Comparison of ENCODE assay signal across 1 cellular context in the genomic region with DNA sequence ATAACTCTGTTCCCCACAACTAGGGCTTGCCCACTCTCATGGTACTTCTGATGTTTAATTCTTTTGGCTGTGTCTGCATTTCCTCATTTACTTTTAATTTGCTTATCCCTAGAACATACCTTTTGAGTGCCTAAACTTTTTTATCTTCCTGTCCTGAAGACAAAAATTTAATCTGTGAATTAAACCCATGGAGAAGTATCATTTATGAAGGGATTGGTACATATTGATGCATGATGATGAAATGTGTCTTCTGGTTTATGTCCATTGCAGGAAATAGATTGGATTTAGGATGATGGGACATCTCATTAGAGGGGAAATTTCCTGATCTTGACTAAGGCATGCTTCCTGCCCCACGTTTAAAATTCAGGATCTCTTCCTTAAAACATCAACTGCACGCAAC.
TF ChIP-seq lines count a peak whose summit lies in the region.

No MANE protein-coding gene starts in this region.

TF ChIP-seq in HCT116, 20 proteins besides CTCF, POLR2A, EP300 and RAD21 (continued from another document):
- TF ChIP-seq, protein P1, sequence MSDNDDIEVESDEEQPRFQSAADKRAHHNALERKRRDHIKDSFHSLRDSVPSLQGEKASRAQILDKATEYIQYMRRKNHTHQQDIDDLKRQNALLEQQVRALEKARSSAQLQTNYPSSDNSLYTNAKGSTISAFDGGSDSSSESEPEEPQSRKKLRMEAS (IDR thresholded peaks at IDR 0.05), result no peak
- TF ChIP-seq CEBPB (IDR thresholded peaks at IDR 0.05; ENCODE audit: low read depth), result no peak
- no peak for TF ChIP-seq TCF7L2 (IDR thresholded peaks at IDR 0.05; ENCODE audit: borderline replicate concordance, extremely low read depth, insufficient read depth, insufficient read length)
- TF ChIP-seq SP1 (IDR thresholded peaks at IDR 0.05; ENCODE audit: low read depth), result no peak
- TF ChIP-seq ZNF274 (IDR thresholded peaks at IDR 0.05; ENCODE audit: low read depth, low read length), result no peak
- no peak for TF ChIP-seq ELF1 (IDR thresholded peaks at IDR 0.05; ENCODE audit: borderline replicate concordance, low read depth)
- no peak for TF ChIP-seq POLR2AphosphoS5 (IDR thresholded peaks at IDR 0.05; ENCODE audit: low read depth, low read length)
- TF ChIP-seq SIN3A (IDR thresholded peaks at IDR 0.05; ENCODE audit: low read depth), result no peak
- TF ChIP-seq YY1 (IDR thresholded peaks at IDR 0.05; ENCODE audit: extremely low read depth, insufficient replicate concordance, low read depth, low read length), result no peak
- TF ChIP-seq CBX3 (IDR thresholded peaks at IDR 0.05; ENCODE audit: low read depth), result no peak
- no peak for TF ChIP-seq FOSL1 (IDR thresholded peaks at IDR 0.05; ENCODE audit: low read depth)
